Comparison of ENCODE assay signal across 16 cellular contexts in genomic region chr2:146987996-146988395, GRCh38.
"Had no signal": no experiment of that assay in that cellular context is flagged by ENCODE, and none has a peak within 500 bp of the region (broad histone marks: within the 10 kb centered on the region; RNA-seq: fewer than 3 reads in every experiment).

No MANE protein-coding gene starts in this region.

- H3K79me2 ChIP-seq: hepatocyte had no signal

- DNase-seq: cortex of kidney; dorsolateral prefrontal cortex; effector CD8-positive, alpha-beta T cell; foreskin melanocyte; head of caudate nucleus; left colon; left ventricle myocardium superior; naive thymus-derived CD8-positive, alpha-beta T cell; ovary; sigmoid colon; small intestine; stimulated activated CD4-positive, alpha-beta T cell treated with anti-CD3 and anti-CD28 coated beads, Interleukin-12 subunit alpha, Interleukin-12 subunit beta, amount 100 ng/mL, for 4 hours; stimulated activated naive CD4-positive, alpha-beta T cell treated with Interleukin-2 at 50 U/mL for 16 hours had no signal

- ATAC-seq: left colon; left ventricle myocardium superior; naive thymus-derived CD8-positive, alpha-beta T cell had no signal

- H3K9me3 ChIP-seq: ovary, right atrium auricular region, sigmoid colon had no signal

- H3K36me3 ChIP-seq: ovary, right atrium auricular region, sigmoid colon had no signal

- H3K27ac ChIP-seq: dorsolateral prefrontal cortex, hepatocyte, ovary, right atrium auricular region, sigmoid colon had no signal

- H3K4me3 ChIP-seq: dorsolateral prefrontal cortex, hepatocyte, lung, ovary, right atrium auricular region, sigmoid colon had no signal

- H3K27me3 ChIP-seq: dorsolateral prefrontal cortex, hepatocyte, ovary, right atrium auricular region, sigmoid colon had no signal

- H2AFZ ChIP-seq: hepatocyte had no signal

- H3K4me2 ChIP-seq: hepatocyte had no signal

- H3K4me1 ChIP-seq: right atrium auricular region had no signal
